Comparison of ENCODE assay signal across 8 cellular contexts in genomic region chr7:105691692-105692564, GRCh38.
DNase-seq lines count a peak whose midpoint lies in the region; ATAC-seq and TF ChIP-seq lines count a peak whose summit lies in the region.

No MANE protein-coding gene starts in this region.

- peak overlapping the region; percentile 69 for H3K4me2 ChIP-seq in mesenchymal stem cell (ENCODE audit: low read length, poor library complexity, severe bottlenecking)

- no peak overlapping the region for H2AFZ ChIP-seq in mesenchymal stem cell (ENCODE audit: low read depth, low read length)

- H3K9me3 ChIP-seq in mesenchymal stem cell (ENCODE audit: control insufficient read depth, low read length): no peaks in the 10 kb centered on the region

- H3K18ac ChIP-seq in mesenchymal stem cell (ENCODE audit: low read depth in 1 of 2, low read length in 2 of 2): peak overlapping the region in 1 of 2 experiments; percentile 61

- 8% methylated on average over 17 of the region's 21 CpGs for WGBS in mesenchymal stem cell

- H3K4me3 ChIP-seq in AG10803 (ENCODE audit: low read length) (peak overlapping the region; percentile 59), dorsolateral prefrontal cortex (peak overlapping the region; percentile 27 to 73 (median 59)), mesenchymal stem cell (ENCODE audit: insufficient read depth in 1 of 2, low read depth in 1 of 2, low read length in 2 of 2) (peak overlapping the region; percentile 18 to 74)

- H2BK12ac ChIP-seq in mesenchymal stem cell (ENCODE audit: low read length in 2 of 2): peak overlapping the region in 1 of 2 experiments; percentile 9

- no peak overlapping the region for H4K8ac ChIP-seq in mesenchymal stem cell (ENCODE audit: low read length)

- no peak overlapping the region for H2BK5ac ChIP-seq in mesenchymal stem cell (ENCODE audit: low read depth, low read length, poor library complexity, severe bottlenecking)

- H3K36me3 ChIP-seq in mesenchymal stem cell (ENCODE audit: control insufficient read depth in 1 of 2, insufficient read depth in 2 of 2, low read depth in 1 of 2, low read length in 2 of 2): peaks cover 5 to 11% of the 10 kb centered on the region in 2 experiments

- H3K4ac ChIP-seq in mesenchymal stem cell (ENCODE audit: low read depth in 1 of 2, low read length in 2 of 2): no peak overlapping the region

- H3K27me3 ChIP-seq in dorsolateral prefrontal cortex (no peaks in the 10 kb centered on the region), mesenchymal stem cell (ENCODE audit: control insufficient read depth in 1 of 2, insufficient read depth in 1 of 2, low read length in 2 of 2) (no peaks in the 10 kb centered on the region)

- no peak overlapping the region for H2AK5ac ChIP-seq in mesenchymal stem cell (ENCODE audit: low read length, severe bottlenecking)

- H3K9ac ChIP-seq in mesenchymal stem cell (ENCODE audit: low read length): peak overlapping the region; percentile 83

- intact Hi-C loops in dorsolateral prefrontal cortex (cut with DNase I): loop anchor here in 1 of 2 donors (10.0 kb wide), 1 partner anchor 183 kb away; the partner anchor contains the start of gene ATXN7L1

- H3K79me1 ChIP-seq in mesenchymal stem cell (replicated peaks; ENCODE audit: low read length, poor library complexity, severe bottlenecking): peaks cover 9% of the 10 kb centered on the region

- H3K14ac ChIP-seq in mesenchymal stem cell (ENCODE audit: low read length in 2 of 2): no peak overlapping the region

- no peak overlapping the region for H3K23ac ChIP-seq in mesenchymal stem cell (ENCODE audit: low read length in 2 of 2)

- no peak for TF ChIP-seq CTCF in AG10803 (conservative IDR thresholded peaks at IDR 0.05; ENCODE audit: low read length)
- no peak for TF ChIP-seq CTCF in dorsolateral prefrontal cortex (IDR thresholded peaks at IDR 0.05 in 54 of 56, conservative IDR thresholded peaks at IDR 0.05 in 2 of 56; ENCODE audit: low read depth in 1 of 56, partially characterized antibody in 56 of 56)

- peak; percentile 70 for DNase-seq in AG10803 (ENCODE audit: low read depth)
- peak; percentile 69 for DNase-seq in NCI-H1092 treated with DMSO at 0.1 percent for 48 hours (lab: John Stamatoyannopoulos, UW)
- DNase-seq in activated CD4-positive, alpha-beta T cell treated with anti-CD3 and anti-CD28 coated beads for 48 hours: peak; percentile 54
- peak in 6 of 10 donors; percentile 33 to 55 (median 50) for DNase-seq in dorsolateral prefrontal cortex
- no peak for DNase-seq in mesenchymal stem cell
- DNase-seq in stimulated activated naive CD8-positive, alpha-beta T cell treated with anti-CD3 and anti-CD28 coated beads, Interleukin-15, Interleukin-2, amounts not matched to agents 100 U/mL and 50 U/mL, for 24 hours: peak; percentile 50
- DNase-seq in NCI-H1436 (lab: John Stamatoyannopoulos, UW): no peak

- peak; percentile 50 for ATAC-seq in GM19324 (IDR thresholded peaks at IDR 0.05; ENCODE audit: low FRiP score, unreplicated experiment)
- no peak for ATAC-seq in stimulated activated naive CD8-positive, alpha-beta T cell treated with anti-CD3 and anti-CD28 coated beads, Interleukin-15, Interleukin-2, amounts not matched to agents 100 U/mL and 50 U/mL, for 24 hours

- peak overlapping the region; percentile 52 for H4K91ac ChIP-seq in mesenchymal stem cell (ENCODE audit: low read length)

- H3K27ac ChIP-seq in dorsolateral prefrontal cortex: peak overlapping the region in 32 of 59 donors; percentile 1 to 75 (median 44)
- no peak overlapping the region for H3K27ac ChIP-seq in mesenchymal stem cell (ENCODE audit: low read length, poor library complexity, severe bottlenecking)

- H3K4me1 ChIP-seq in mesenchymal stem cell (ENCODE audit: control insufficient read depth, insufficient read depth, low read depth, low read length): peaks cover 10% of the 10 kb centered on the region

- no peak overlapping the region for H2BK15ac ChIP-seq in mesenchymal stem cell (ENCODE audit: low read depth, poor library complexity, severe bottlenecking)

- H2BK120ac ChIP-seq in mesenchymal stem cell (ENCODE audit: low read depth, low read length): no peak overlapping the region

Comparison
In these comparisons a context has a peak if more than half of its experiments do, and no peak if none do; other contexts are left out.
1. DNase-seq: peak in AG10803 (single experiment), NCI-H1092 treated with DMSO at 0.1 percent for 48 hours (single experiment), activated CD4-positive, alpha-beta T cell treated with anti-CD3 and anti-CD28 coated beads for 48 hours (single experiment), dorsolateral prefrontal cortex (6 of 10) and stimulated activated naive CD8-positive, alpha-beta T cell treated with anti-CD3 and anti-CD28 coated beads, Interleukin-15, Interleukin-2, amounts not matched to agents 100 U/mL and 50 U/mL, for 24 hours (single experiment); none in mesenchymal stem cell (single experiment) and NCI-H1436 (single experiment).
2. Peak in every context shown above with its lines, with median percentiles within 50 percentile points of each other: H3K4me3 ChIP-seq.